In the genomic region with DNA sequence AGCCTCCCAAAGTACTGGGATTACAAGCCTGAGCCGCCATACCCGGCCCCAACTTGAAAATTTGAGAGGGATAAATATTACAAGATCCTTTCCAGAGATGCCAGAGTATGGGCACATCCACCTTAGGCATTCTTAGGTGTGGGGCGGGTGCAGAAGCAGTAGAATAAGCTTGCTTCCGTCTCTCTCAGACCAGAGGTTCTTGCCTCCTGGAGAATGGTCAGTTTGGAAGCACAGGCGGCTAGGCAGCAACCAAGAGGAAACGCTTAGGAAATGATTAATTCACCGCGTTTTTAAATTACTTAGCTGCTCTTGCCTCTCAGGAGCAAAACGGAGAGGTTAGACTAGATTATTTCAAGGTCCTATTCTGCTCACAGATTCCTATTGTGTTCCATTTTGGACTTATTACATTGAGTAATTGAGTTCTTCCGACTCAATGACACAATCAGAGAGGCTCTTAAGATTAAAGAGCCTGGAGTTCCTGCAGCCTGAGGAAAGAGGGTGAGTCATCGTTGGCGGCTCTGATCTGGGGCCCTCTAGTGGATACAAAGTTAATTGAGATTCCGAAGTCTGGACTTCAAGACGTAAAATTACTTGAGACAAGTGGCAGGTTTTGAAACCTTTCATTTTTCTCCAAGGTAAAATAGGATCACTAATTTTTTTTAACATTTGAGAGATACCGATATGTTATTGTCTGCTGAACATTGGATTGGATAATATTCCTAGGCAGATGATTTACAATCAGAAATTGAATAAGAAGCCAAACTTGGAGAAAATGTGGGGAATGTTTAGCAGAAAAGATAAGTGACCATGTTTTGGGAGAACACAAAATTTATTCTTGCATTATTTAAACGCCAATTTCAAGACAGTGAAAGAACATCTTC, we compare ENCODE assay signal across 1 cellular context.
A peak's percentile ranks its signal among the peaks of the same experiment; 100 is the strongest.
TF ChIP-seq lines count a peak whose summit lies in the region.

No MANE protein-coding gene starts in this region.

TF ChIP-seq in K562, 482 proteins besides CTCF, POLR2A, EP300 and RAD21 (continued from another document and continues in another):
- TF ChIP-seq, protein P1, sequence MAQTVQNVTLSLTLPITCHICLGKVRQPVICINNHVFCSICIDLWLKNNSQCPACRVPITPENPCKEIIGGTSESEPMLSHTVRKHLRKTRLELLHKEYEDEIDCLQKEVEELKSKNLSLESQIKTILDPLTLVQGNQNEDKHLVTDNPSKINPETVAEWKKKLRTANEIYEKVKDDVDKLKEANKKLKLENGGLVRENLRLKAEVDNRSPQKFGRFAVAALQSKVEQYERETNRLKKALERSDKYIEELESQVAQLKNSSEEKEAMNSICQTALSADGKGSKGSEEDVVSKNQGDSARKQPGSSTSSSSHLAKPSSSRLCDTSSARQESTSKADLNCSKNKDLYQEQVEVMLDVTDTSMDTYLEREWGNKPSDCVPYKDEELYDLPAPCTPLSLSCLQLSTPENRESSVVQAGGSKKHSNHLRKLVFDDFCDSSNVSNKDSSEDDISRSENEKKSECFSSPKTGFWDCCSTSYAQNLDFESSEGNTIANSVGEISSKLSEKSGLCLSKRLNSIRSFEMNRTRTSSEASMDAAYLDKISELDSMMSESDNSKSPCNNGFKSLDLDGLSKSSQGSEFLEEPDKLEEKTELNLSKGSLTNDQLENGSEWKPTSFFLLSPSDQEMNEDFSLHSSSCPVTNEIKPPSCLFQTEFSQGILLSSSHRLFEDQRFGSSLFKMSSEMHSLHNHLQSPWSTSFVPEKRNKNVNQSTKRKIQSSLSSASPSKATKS (CRISPR knock-in tag; IDR thresholded peaks at IDR 0.05), result no peak
- peak; percentile 86 for TF ChIP-seq SMARCE1 (IDR thresholded peaks at IDR 0.05)
- TF ChIP-seq CREB1 (IDR thresholded peaks at IDR 0.05), result no peak
- TF ChIP-seq CREB1 (CRISPR knock-in tag; IDR thresholded peaks at IDR 0.05), result no peak
- TF ChIP-seq FOXK2 (conservative IDR thresholded peaks at IDR 0.05 in 1 of 2, IDR thresholded peaks at IDR 0.05 in 1 of 2; ENCODE audit: low read depth in 2 of 2), result no peak
- no peak for TF ChIP-seq ZNF57 (CRISPR knock-in tag; IDR thresholded peaks at IDR 0.05)
- TF ChIP-seq NFXL1 (CRISPR knock-in tag; IDR thresholded peaks at IDR 0.05), result no peak
- TF ChIP-seq, protein P2, sequence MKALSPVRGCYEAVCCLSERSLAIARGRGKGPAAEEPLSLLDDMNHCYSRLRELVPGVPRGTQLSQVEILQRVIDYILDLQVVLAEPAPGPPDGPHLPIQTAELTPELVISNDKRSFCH (CRISPR knock-in tag; IDR thresholded peaks at IDR 0.05), result no peak
- TF ChIP-seq, protein P2 (tag; IDR thresholded peaks at IDR 0.05), result no peak
- no peak for TF ChIP-seq TGIF2 (CRISPR knock-in tag; IDR thresholded peaks at IDR 0.05)
- no peak for TF ChIP-seq PTRF (tag; IDR thresholded peaks at IDR 0.05)
- TF ChIP-seq, protein P3, sequence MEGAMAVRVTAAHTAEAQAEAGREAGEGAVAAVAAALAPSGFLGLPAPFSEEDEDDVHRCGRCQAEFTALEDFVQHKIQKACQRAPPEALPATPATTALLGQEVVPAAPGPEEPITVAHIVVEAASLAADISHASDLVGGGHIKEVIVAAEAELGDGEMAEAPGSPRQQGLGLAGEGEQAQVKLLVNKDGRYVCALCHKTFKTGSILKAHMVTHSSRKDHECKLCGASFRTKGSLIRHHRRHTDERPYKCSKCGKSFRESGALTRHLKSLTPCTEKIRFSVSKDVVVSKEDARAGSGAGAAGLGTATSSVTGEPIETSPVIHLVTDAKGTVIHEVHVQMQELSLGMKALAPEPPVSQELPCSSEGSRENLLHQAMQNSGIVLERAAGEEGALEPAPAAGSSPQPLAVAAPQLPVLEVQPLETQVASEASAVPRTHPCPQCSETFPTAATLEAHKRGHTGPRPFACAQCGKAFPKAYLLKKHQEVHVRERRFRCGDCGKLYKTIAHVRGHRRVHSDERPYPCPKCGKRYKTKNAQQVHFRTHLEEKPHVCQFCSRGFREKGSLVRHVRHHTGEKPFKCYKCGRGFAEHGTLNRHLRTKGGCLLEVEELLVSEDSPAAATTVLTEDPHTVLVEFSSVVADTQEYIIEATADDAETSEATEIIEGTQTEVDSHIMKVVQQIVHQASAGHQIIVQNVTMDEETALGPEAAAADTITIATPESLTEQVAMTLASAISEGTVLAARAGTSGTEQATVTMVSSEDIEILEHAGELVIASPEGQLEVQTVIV (CRISPR knock-in tag; IDR thresholded peaks at IDR 0.05; ENCODE audit: borderline replicate concordance), result no peak
- TF ChIP-seq NR3C1 (CRISPR knock-in tag; IDR thresholded peaks at IDR 0.05), result no peak
- TF ChIP-seq ZNF134 (CRISPR knock-in tag; conservative IDR thresholded peaks at IDR 0.05), result no peak
- no peak for TF ChIP-seq TCF7 (IDR thresholded peaks at IDR 0.05; ENCODE audit: borderline replicate concordance)
- TF ChIP-seq SPI1 (IDR thresholded peaks at IDR 0.05; ENCODE audit: borderline replicate concordance, low read depth, low read length), result no peak
- TF ChIP-seq SIX5 (IDR thresholded peaks at IDR 0.05; ENCODE audit: borderline replicate concordance in 1 of 2, insufficient read depth in 1 of 2, low read depth in 1 of 2, low read length in 2 of 2), result no peak
- no peak for TF ChIP-seq ZNF133 (CRISPR knock-in tag; IDR thresholded peaks at IDR 0.05)
- no peak for TF ChIP-seq ZNF695 (CRISPR knock-in tag; IDR thresholded peaks at IDR 0.05)
- no peak for TF ChIP-seq MCM3 (IDR thresholded peaks at IDR 0.05)
- TF ChIP-seq, protein P4, sequence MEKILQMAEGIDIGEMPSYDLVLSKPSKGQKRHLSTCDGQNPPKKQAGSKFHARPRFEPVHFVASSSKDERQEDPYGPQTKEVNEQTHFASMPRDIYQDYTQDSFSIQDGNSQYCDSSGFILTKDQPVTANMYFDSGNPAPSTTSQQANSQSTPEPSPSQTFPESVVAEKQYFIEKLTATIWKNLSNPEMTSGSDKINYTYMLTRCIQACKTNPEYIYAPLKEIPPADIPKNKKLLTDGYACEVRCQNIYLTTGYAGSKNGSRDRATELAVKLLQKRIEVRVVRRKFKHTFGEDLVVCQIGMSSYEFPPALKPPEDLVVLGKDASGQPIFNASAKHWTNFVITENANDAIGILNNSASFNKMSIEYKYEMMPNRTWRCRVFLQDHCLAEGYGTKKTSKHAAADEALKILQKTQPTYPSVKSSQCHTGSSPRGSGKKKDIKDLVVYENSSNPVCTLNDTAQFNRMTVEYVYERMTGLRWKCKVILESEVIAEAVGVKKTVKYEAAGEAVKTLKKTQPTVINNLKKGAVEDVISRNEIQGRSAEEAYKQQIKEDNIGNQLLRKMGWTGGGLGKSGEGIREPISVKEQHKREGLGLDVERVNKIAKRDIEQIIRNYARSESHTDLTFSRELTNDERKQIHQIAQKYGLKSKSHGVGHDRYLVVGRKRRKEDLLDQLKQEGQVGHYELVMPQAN (IDR thresholded peaks at IDR 0.05; ENCODE audit: borderline replicate concordance), result no peak
- TF ChIP-seq, protein P5, sequence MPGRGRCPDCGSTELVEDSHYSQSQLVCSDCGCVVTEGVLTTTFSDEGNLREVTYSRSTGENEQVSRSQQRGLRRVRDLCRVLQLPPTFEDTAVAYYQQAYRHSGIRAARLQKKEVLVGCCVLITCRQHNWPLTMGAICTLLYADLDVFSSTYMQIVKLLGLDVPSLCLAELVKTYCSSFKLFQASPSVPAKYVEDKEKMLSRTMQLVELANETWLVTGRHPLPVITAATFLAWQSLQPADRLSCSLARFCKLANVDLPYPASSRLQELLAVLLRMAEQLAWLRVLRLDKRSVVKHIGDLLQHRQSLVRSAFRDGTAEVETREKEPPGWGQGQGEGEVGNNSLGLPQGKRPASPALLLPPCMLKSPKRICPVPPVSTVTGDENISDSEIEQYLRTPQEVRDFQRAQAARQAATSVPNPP (IDR thresholded peaks at IDR 0.05; ENCODE audit: borderline replicate concordance, insufficient read depth, insufficient read length), result no peak
- no peak for TF ChIP-seq TCF3 (CRISPR knock-in tag; IDR thresholded peaks at IDR 0.05)
- TF ChIP-seq, protein P6, sequence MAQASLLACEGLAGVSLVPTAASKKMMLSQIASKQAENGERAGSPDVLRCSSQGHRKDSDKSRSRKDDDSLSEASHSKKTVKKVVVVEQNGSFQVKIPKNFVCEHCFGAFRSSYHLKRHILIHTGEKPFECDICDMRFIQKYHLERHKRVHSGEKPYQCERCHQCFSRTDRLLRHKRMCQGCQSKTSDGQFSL (CRISPR knock-in tag; IDR thresholded peaks at IDR 0.05), result no peak
- TF ChIP-seq, protein P6 (tag; IDR thresholded peaks at IDR 0.05), result no peak
- no peak for TF ChIP-seq KLF1 (tag; IDR thresholded peaks at IDR 0.05)
- TF ChIP-seq, protein P7, sequence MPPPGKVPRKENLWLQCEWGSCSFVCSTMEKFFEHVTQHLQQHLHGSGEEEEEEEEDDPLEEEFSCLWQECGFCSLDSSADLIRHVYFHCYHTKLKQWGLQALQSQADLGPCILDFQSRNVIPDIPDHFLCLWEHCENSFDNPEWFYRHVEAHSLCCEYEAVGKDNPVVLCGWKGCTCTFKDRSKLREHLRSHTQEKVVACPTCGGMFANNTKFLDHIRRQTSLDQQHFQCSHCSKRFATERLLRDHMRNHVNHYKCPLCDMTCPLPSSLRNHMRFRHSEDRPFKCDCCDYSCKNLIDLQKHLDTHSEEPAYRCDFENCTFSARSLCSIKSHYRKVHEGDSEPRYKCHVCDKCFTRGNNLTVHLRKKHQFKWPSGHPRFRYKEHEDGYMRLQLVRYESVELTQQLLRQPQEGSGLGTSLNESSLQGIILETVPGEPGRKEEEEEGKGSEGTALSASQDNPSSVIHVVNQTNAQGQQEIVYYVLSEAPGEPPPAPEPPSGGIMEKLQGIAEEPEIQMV (tag; conservative IDR thresholded peaks at IDR 0.05; ENCODE audit: low read depth), result no peak
- no peak for TF ChIP-seq ZFX (CRISPR knock-in tag; IDR thresholded peaks at IDR 0.05)
- no peak for TF ChIP-seq FOXA1 (IDR thresholded peaks at IDR 0.05; ENCODE audit: borderline replicate concordance)
- TF ChIP-seq PTTG1 (tag; IDR thresholded peaks at IDR 0.05; ENCODE audit: low read depth), result no peak
- 0 out of 2 replicates have a peak, but pooled peaks have one; percentile 11 for TF ChIP-seq PYGO2 (tag; IDR thresholded peaks at IDR 0.05)
- TF ChIP-seq TBP (optimal IDR thresholded peaks at IDR 0.05; ENCODE audit: low read depth, low read length), result peak; percentile 52
- 0 out of 4 replicates have a peak, but pooled peaks of 1 of the 2 experiments have one; percentile 5 for TF ChIP-seq KDM1A (IDR thresholded peaks at IDR 0.05)
- TF ChIP-seq ZNF23 (CRISPR knock-in tag; IDR thresholded peaks at IDR 0.05), result no peak
- TF ChIP-seq PPARD (CRISPR knock-in tag; IDR thresholded peaks at IDR 0.05), result no peak
- no peak for TF ChIP-seq CC2D1A (IDR thresholded peaks at IDR 0.05)
- no peak for TF ChIP-seq ZNF143 (CRISPR knock-in tag; IDR thresholded peaks at IDR 0.05)
- TF ChIP-seq WHSC1 (IDR thresholded peaks at IDR 0.05; ENCODE audit: low read length), result no peak
- TF ChIP-seq, protein P8, sequence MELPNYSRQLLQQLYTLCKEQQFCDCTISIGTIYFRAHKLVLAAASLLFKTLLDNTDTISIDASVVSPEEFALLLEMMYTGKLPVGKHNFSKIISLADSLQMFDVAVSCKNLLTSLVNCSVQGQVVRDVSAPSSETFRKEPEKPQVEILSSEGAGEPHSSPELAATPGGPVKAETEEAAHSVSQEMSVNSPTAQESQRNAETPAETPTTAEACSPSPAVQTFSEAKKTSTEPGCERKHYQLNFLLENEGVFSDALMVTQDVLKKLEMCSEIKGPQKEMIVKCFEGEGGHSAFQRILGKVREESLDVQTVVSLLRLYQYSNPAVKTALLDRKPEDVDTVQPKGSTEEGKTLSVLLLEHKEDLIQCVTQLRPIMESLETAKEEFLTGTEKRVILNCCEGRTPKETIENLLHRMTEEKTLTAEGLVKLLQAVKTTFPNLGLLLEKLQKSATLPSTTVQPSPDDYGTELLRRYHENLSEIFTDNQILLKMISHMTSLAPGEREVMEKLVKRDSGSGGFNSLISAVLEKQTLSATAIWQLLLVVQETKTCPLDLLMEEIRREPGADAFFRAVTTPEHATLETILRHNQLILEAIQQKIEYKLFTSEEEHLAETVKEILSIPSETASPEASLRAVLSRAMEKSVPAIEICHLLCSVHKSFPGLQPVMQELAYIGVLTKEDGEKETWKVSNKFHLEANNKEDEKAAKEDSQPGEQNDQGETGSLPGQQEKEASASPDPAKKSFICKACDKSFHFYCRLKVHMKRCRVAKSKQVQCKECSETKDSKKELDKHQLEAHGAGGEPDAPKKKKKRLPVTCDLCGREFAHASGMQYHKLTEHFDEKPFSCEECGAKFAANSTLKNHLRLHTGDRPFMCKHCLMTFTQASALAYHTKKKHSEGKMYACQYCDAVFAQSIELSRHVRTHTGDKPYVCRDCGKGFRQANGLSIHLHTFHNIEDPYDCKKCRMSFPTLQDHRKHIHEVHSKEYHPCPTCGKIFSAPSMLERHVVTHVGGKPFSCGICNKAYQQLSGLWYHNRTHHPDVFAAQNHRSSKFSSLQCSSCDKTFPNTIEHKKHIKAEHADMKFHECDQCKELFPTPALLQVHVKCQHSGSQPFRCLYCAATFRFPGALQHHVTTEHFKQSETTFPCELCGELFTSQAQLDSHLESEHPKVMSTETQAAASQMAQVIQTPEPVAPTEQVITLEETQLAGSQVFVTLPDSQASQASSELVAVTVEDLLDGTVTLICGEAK (IDR thresholded peaks at IDR 0.05), result peak; percentile 54; the same call in 1 of the 2 replicates
- TF ChIP-seq, protein P8 (CRISPR knock-in tag; IDR thresholded peaks at IDR 0.05), result no peak
- no peak for TF ChIP-seq SREBF2 (CRISPR knock-in tag; IDR thresholded peaks at IDR 0.05)
- TF ChIP-seq PCBP2 (IDR thresholded peaks at IDR 0.05; ENCODE audit: low read depth, low read length, poor library complexity, severe bottlenecking), result no peak
